Comparison of ENCODE assay signal across 22 cellular contexts in genomic region chr4:83894831-83895230, GRCh38.
"Had no signal": no experiment of that assay in that cellular context is flagged by ENCODE, and none has a peak within 500 bp of the region (broad histone marks: within the 10 kb centered on the region; RNA-seq: fewer than 3 reads in every experiment).

No MANE protein-coding gene starts in this region.

- DNase-seq: cortex of kidney; dorsolateral prefrontal cortex; effector CD8-positive, alpha-beta T cell; gastrocnemius medialis; glutamatergic neuron; immature natural killer cell; left colon; mesendoderm; naive thymus-derived CD8-positive, alpha-beta T cell; nucleus accumbens; ovary; right lobe of liver; spleen; stimulated activated CD4-positive, alpha-beta T cell treated with anti-CD3 and anti-CD28 coated beads, Interleukin-15, amount 100 ng/mL, for 24 hours; stimulated activated CD4-positive, alpha-beta T cell treated with anti-CD3 and anti-CD28 coated beads, Interleukin-1b, Interleukin-23, amount 100 ng/mL, for 48 hours; stimulated activated CD4-positive, alpha-beta T cell treated with anti-CD3 and anti-CD28 coated beads, Interleukin-4, amount 100 ng/mL, for 24 hours; stimulated activated naive B cell treated with anti-CD40 and anti-IgM and Interleukin-4, amounts not matched to agents 10 μg/mL and 1 μg/mL and 100 μg/mL, for 72 hours; stimulated activated naive CD8-positive, alpha-beta T cell treated with anti-CD3 and anti-CD28 coated beads, Interleukin-15, amount 100 ng/mL, for 72 hours; testis; upper lobe of right lung had no signal

- H3K9me3 ChIP-seq: gastrocnemius medialis, ovary, right lobe of liver, spleen, testis, upper lobe of right lung, vagina had no signal

- ATAC-seq: gastrocnemius medialis; left colon; naive thymus-derived CD8-positive, alpha-beta T cell; right lobe of liver; stimulated activated naive B cell treated with anti-CD40 and anti-IgM and Interleukin-4, amounts not matched to agents 10 μg/mL and 1 μg/mL and 100 μg/mL, for 72 hours; stimulated activated naive CD8-positive, alpha-beta T cell treated with anti-CD3 and anti-CD28 coated beads, Interleukin-15, amount 100 ng/mL, for 72 hours; upper lobe of right lung had no signal

- H3K4me3 ChIP-seq: dorsolateral prefrontal cortex, gastrocnemius medialis, ovary, right lobe of liver, spleen, testis, tibial nerve, upper lobe of right lung, vagina had no signal

- H3K27me3 ChIP-seq: gastrocnemius medialis, ovary, right lobe of liver, spleen, testis, tibial nerve, upper lobe of right lung, vagina had no signal

- H3K4me1 ChIP-seq: gastrocnemius medialis, right lobe of liver, spleen, testis, tibial nerve, upper lobe of right lung, vagina had no signal

- H3K36me3 ChIP-seq: gastrocnemius medialis, ovary, right lobe of liver, spleen, tibial nerve, upper lobe of right lung, vagina had no signal

- H3K27ac ChIP-seq: dorsolateral prefrontal cortex, gastrocnemius medialis, ovary, right lobe of liver, spleen, testis, tibial nerve, upper lobe of right lung, vagina had no signal
